Comparison of ENCODE assay signal across 18 cellular contexts in the genomic region with DNA sequence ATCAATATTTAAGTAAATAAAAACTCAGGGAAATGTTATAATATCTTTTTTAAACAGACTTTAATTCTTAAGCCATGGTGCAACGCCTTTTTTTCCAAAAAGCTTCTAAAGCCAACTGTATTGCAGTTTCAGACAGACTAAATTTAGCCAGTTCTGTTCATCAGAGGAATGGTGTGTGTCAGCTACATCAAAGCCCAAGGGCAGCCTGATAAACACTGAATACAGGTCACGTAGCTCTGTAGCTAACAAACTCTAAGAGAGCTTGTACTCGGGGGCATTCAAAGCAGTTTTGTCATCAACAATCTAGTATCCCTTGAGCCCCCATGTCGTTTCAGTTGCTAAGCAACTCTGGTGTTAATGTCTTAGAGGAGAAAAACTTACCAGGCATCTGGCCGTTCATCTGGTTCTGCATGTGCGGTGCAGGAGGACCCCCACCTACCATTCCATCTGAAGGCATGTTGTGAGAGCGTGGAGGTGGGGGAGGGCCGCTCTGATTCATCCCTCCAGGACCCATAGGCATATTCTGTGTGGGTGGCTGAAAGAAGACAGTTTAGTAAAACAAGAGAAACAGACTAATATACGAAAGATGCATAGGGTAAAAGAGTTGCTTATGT. TPM values are rescaled to one million over a fixed set of nuclear protein-coding genes. Genes with fewer than 3 reads are reported as not detected.
DNase-seq lines count a peak whose midpoint lies in the region; ATAC-seq and TF ChIP-seq lines count a peak whose summit lies in the region.
"Had no signal": no experiment of that assay in that cellular context is flagged by ENCODE, and none has a peak within 500 bp of the region (broad histone marks: within the 10 kb centered on the region; RNA-seq: fewer than 3 reads in every experiment).

No MANE protein-coding gene starts in this region.

- no peak for TF ChIP-seq EP300 in neural cell (conservative IDR thresholded peaks at IDR 0.05; ENCODE audit: poor library complexity, severe bottlenecking)

- H3K36me3 Mint-ChIP-seq in activated CD4-positive, alpha-beta T cell treated with anti-CD3 and anti-CD28 coated beads, Interleukin-2, amount 10 ng/mL, durations not matched to agents 24 days and 14 days (ENCODE audit: low read depth), result peaks cover 53% of the 10 kb centered on the region
- peaks cover 89% of the 10 kb centered on the region for H3K36me3 Mint-ChIP-seq in activated T-helper 17 cell treated with anti-CD3 and anti-CD28 coated beads, Interleukin-2, amount 50 U/mL, for 72 hours (ENCODE audit: low read depth)

- no peak for TF ChIP-seq CTCF in heart left ventricle (IDR thresholded peaks at IDR 0.05)
- TF ChIP-seq CTCF in neural cell (IDR thresholded peaks at IDR 0.05; ENCODE audit: poor library complexity, severe bottlenecking), result no peak
- TF ChIP-seq CTCF in mammary epithelial cell (conservative IDR thresholded peaks at IDR 0.05 in 1 of 2, IDR thresholded peaks at IDR 0.05 in 1 of 2; ENCODE audit: extremely low read depth in 1 of 2, insufficient read depth in 1 of 2, low read depth in 1 of 2, low read length in 2 of 2), result no peak

- H3K27me3 ChIP-seq in heart left ventricle (no peaks in the 10 kb centered on the region), neural cell (ENCODE audit: insufficient read depth, low read depth, low read length) (no peaks in the 10 kb centered on the region), mammary epithelial cell (ENCODE audit: insufficient read depth, low read length) (no peaks in the 10 kb centered on the region)
- H3K27me3 ChIP-seq: ascending aorta, dorsolateral prefrontal cortex, SJSA1 had no signal

- peaks cover 13% of the 10 kb centered on the region for H3K4me1 Mint-ChIP-seq in activated CD4-positive, alpha-beta T cell treated with anti-CD3 and anti-CD28 coated beads, Interleukin-2, amount 10 ng/mL, durations not matched to agents 24 days and 14 days
- H3K4me1 Mint-ChIP-seq in activated T-helper 17 cell treated with anti-CD3 and anti-CD28 coated beads, Interleukin-2, amount 50 U/mL, for 72 hours, result peaks cover 13% of the 10 kb centered on the region

- peaks cover 0 to 29% (median 2%) of the 10 kb centered on the region in 12 donors for H3K4me1 ChIP-seq in heart left ventricle
- H3K4me1 ChIP-seq in mammary epithelial cell (ENCODE audit: insufficient read depth, low read length), result no peaks in the 10 kb centered on the region
- H3K4me1 ChIP-seq: ascending aorta, SJSA1 had no signal

- no peaks in the 10 kb centered on the region for H3F3A ChIP-seq in neural cell (ENCODE audit: insufficient read depth, low read length, poor library complexity, severe bottlenecking)

- H3K27ac ChIP-seq in heart left ventricle (peak overlapping the region in 9 of 12 donors; percentile 3 to 64 (median 31)), neural cell (ENCODE audit: low read length) (peak overlapping the region; percentile 27), mammary epithelial cell (ENCODE audit: insufficient read depth, low read depth, low read length) (no peak overlapping the region)
- H3K27ac ChIP-seq: ascending aorta, SJSA1 had no signal

- H3K9ac ChIP-seq in neural cell (ENCODE audit: low read length), result no peak overlapping the region
- no peak overlapping the region for H3K9ac ChIP-seq in mammary epithelial cell (ENCODE audit: insufficient read depth, low read length)

- no TSS peak for BruUV-seq in mammary epithelial cell (replicated peaks; lab: Mats Ljungman, UMichigan)

- no peak overlapping the region for H2AFZ ChIP-seq in neural cell (ENCODE audit: low read depth, low read length)
- no peak overlapping the region for H2AFZ ChIP-seq in mammary epithelial cell (ENCODE audit: low read depth, low read length)

- no peaks in the 10 kb centered on the region for H4K20me1 ChIP-seq in neural cell (ENCODE audit: insufficient read depth)
- no peaks in the 10 kb centered on the region for H4K20me1 ChIP-seq in mammary epithelial cell (ENCODE audit: insufficient read depth, low read length)

- no peak for TF ChIP-seq POLR2A in heart left ventricle (IDR thresholded peaks at IDR 0.05)

- no peaks in the 10 kb centered on the region for H3K9me3 ChIP-seq in heart left ventricle
- no peaks in the 10 kb centered on the region for H3K9me3 ChIP-seq in neural cell (ENCODE audit: low read length)
- H3K9me3 ChIP-seq in mammary epithelial cell (replicated peaks; ENCODE audit: insufficient read depth, low read length), result no peaks in the 10 kb centered on the region
- H3K9me3 ChIP-seq: ascending aorta, SJSA1 had no signal

- dilution Hi-C loops in mammary epithelial cell (cut with HindIII; ENCODE audit: low sequenced_read_pairs), result no loop called here

- H3K4me3 Mint-ChIP-seq in activated CD4-positive, alpha-beta T cell treated with anti-CD3 and anti-CD28 coated beads, Interleukin-2, amount 10 ng/mL, durations not matched to agents 24 days and 14 days, result no peak overlapping the region
- no peak overlapping the region for H3K4me3 Mint-ChIP-seq in activated T-helper 17 cell treated with anti-CD3 and anti-CD28 coated beads, Interleukin-2, amount 50 U/mL, for 72 hours
- H3K4me3 Mint-ChIP-seq: CD4-positive, CD25-positive, alpha-beta regulatory T cell; stimulated activated naive CD8-positive, alpha-beta T cell treated with anti-CD3 and anti-CD28 coated beads, Interleukin-15, Interleukin-2, amounts not matched to agents 100 ng/mL and 50 ng/mL, for 24 hours had no signal

- peak overlapping the region; percentile 3 for H3K27ac Mint-ChIP-seq in activated CD4-positive, alpha-beta T cell treated with anti-CD3 and anti-CD28 coated beads, Interleukin-2, amount 10 ng/mL, durations not matched to agents 24 days and 14 days
- peak overlapping the region; percentile 28 for H3K27ac Mint-ChIP-seq in activated T-helper 17 cell treated with anti-CD3 and anti-CD28 coated beads, Interleukin-2, amount 50 U/mL, for 72 hours
- H3K27ac Mint-ChIP-seq: stimulated activated naive CD8-positive, alpha-beta T cell treated with anti-CD3 and anti-CD28 coated beads, Interleukin-15, Interleukin-2, amounts not matched to agents 100 ng/mL and 50 ng/mL, for 24 hours had no signal

- peak; percentile 11 for TF ChIP-seq RAD21 in neural cell (conservative IDR thresholded peaks at IDR 0.05)

- intact Hi-C loops in activated CD4-positive, alpha-beta T cell treated with anti-CD3 and anti-CD28 coated beads, Interleukin-2, amount 10 ng/mL, durations not matched to agents 24 days and 14 days (cut with micrococcal nuclease), result loop anchor here (2.0 kb wide), 1 partner anchor 31 kb away; no protein-coding TSS in a partner anchor
- intact Hi-C loops in heart left ventricle (cut with DNase I), result no loop called here
- intact Hi-C loops in mammary epithelial cell (cut with micrococcal nuclease), result no loop called here

- H3K4me2 ChIP-seq in neural cell (ENCODE audit: low read length), result peak overlapping the region; percentile 17
- H3K4me2 ChIP-seq in mammary epithelial cell (ENCODE audit: insufficient read depth, low read depth, low read length), result no peak overlapping the region

- no peaks in the 10 kb centered on the region for H3K79me2 ChIP-seq in neural cell (replicated peaks; ENCODE audit: insufficient read depth, low read length)
- H3K79me2 ChIP-seq in mammary epithelial cell (ENCODE audit: insufficient read depth, low read length), result peaks cover 75% of the 10 kb centered on the region

- H3K9me2 ChIP-seq in neural cell (ENCODE audit: insufficient read depth, low read length), result no peaks in the 10 kb centered on the region

- peak; percentile 54 for ATAC-seq in activated T-helper 17 cell treated with anti-CD3 and anti-CD28 coated beads, Interleukin-2, amount 50 U/mL, for 72 hours (replicated peaks)
- ATAC-seq in heart left ventricle (peak; percentile 91 to 95 (median 94)), HG03196 (IDR thresholded peaks at IDR 0.05; ENCODE audit: unreplicated experiment) (no peak)

- H3K9me3 Mint-ChIP-seq in activated CD4-positive, alpha-beta T cell treated with anti-CD3 and anti-CD28 coated beads, Interleukin-2, amount 10 ng/mL, durations not matched to agents 24 days and 14 days, result no peaks in the 10 kb centered on the region
- H3K9me3 Mint-ChIP-seq in activated T-helper 17 cell treated with anti-CD3 and anti-CD28 coated beads, Interleukin-2, amount 50 U/mL, for 72 hours, result no peaks in the 10 kb centered on the region
- H3K9me3 Mint-ChIP-seq: CD4-positive, CD25-positive, alpha-beta regulatory T cell; stimulated activated naive CD8-positive, alpha-beta T cell treated with anti-CD3 and anti-CD28 coated beads, Interleukin-15, Interleukin-2, amounts not matched to agents 100 ng/mL and 50 ng/mL, for 24 hours had no signal

- WGBS in heart left ventricle, 4 donors, result 44 to 51% (median 48%) methylated on average over 9 of the region's 9 CpGs
- WGBS in mammary epithelial cell (ENCODE audit: low coverage, missing lambda C conversion rate), result 45% methylated on average over 5 of the region's 9 CpGs

- in situ Hi-C loops in mammary epithelial cell (cut with MboI; ENCODE audit: low sequenced_read_pairs in 2 of 2), result no loop called here

- no peaks in the 10 kb centered on the region for H3K27me3 Mint-ChIP-seq in activated CD4-positive, alpha-beta T cell treated with anti-CD3 and anti-CD28 coated beads, Interleukin-2, amount 10 ng/mL, durations not matched to agents 24 days and 14 days
- no peaks in the 10 kb centered on the region for H3K27me3 Mint-ChIP-seq in activated T-helper 17 cell treated with anti-CD3 and anti-CD28 coated beads, Interleukin-2, amount 50 U/mL, for 72 hours
- H3K27me3 Mint-ChIP-seq: CD4-positive, CD25-positive, alpha-beta regulatory T cell; stimulated activated naive CD8-positive, alpha-beta T cell treated with anti-CD3 and anti-CD28 coated beads, Interleukin-15, Interleukin-2, amounts not matched to agents 100 ng/mL and 50 ng/mL, for 24 hours had no signal

- H3K36me3 ChIP-seq in heart left ventricle (peaks cover 0 to 80% (median 58%) of the 10 kb centered on the region in 9 donors), neural cell (ENCODE audit: insufficient read depth, low read length) (peaks cover 4% of the 10 kb centered on the region), mammary epithelial cell (ENCODE audit: insufficient read depth, low read length) (peaks cover 26% of the 10 kb centered on the region)

- CTCF ChIA-PET in mammary epithelial cell (lab: Charles Lee; ENCODE audit: low non-redundant PET), result no interaction called here

- H3K4me3 ChIP-seq in heart left ventricle (no peak overlapping the region), neural cell (ENCODE audit: low read length) (peak overlapping the region; percentile 40), mammary epithelial cell (replicated peaks in 1 of 3; ENCODE audit: insufficient read depth in 1 of 3, low read depth in 2 of 3, low read length in 3 of 3) (no peak overlapping the region)
- H3K4me3 ChIP-seq: ascending aorta, SJSA1 had no signal

- DNase-seq in activated CD4-positive, alpha-beta T cell treated with anti-CD3 and anti-CD28 coated beads, Interleukin-2, amount 10 ng/mL, durations not matched to agents 24 days and 14 days, result no peak
- no peak for DNase-seq in activated CD4-positive, alpha-beta T cell treated with anti-CD3 and anti-CD28 coated beads, Interleukin-2, amount 50 U/mL, for 48 hours
- DNase-seq in heart left ventricle (peak in 2 of 5 donors; percentile 23 to 33), HK-2 (ENCODE audit: unreplicated experiment) (no peak), mammary epithelial cell (no peak)
- DNase-seq: CD4-positive, CD25-positive, alpha-beta regulatory T cell; DND-41; GOT3; NCI-H1436 treated with DMSO at 0.1 percent for 48 hours; occipital lobe; T1000 had no signal

RNA-seq across cellular contexts. Expression of gene SS18, which starts 33.1 kb away (rescaled TPM):
- 66.2 and 70.8 TPM in 2 replicates for total RNA-seq in activated CD4-positive, alpha-beta T cell treated with anti-CD3 and anti-CD28 coated beads, Interleukin-2, amount 10 ng/mL, durations not matched to agents 24 days and 14 days
- total RNA-seq in activated T-helper 17 cell treated with anti-CD3 and anti-CD28 coated beads, Interleukin-2, amount 50 U/mL, for 72 hours, result 10 to 100 TPM; 66.3 to 74.0 TPM
- total RNA-seq in heart left ventricle, result 10 to 100 TPM; 27.3 to 60.5 (median 39.7) TPM
- 10 to 100 TPM; 14.4 to 26.6 TPM for polyA plus RNA-seq in heart left ventricle
- 62.0 and 63.1 TPM in 2 replicates for polyA plus RNA-seq in neural cell
- polyA minus RNA-seq in neural cell, result 105 and 110 TPM in 2 replicates
- 100 to 1,000 TPM in 1 of 2 donors, 10 to 100 TPM in 1; 99.7 to 137 TPM for total RNA-seq in mammary epithelial cell
- polyA plus RNA-seq in mammary epithelial cell, result 142 TPM
- 52.4 TPM for polyA minus RNA-seq in mammary epithelial cell
